ENCODE assay signal across 9 cellular contexts in genomic region chr6:41428995-41429417, GRCh38.
DNase-seq lines count a peak whose midpoint lies in the region; ATAC-seq, FAIRE-seq and TF ChIP-seq lines count a peak whose summit lies in the region.
"Had no signal": no experiment of that assay in that cellular context is flagged by ENCODE, and none has a peak within 500 bp of the region (broad histone marks: within the 10 kb centered on the region; RNA-seq: fewer than 3 reads in every experiment).

No MANE protein-coding gene starts in this region.

- ATAC-seq in activated T-helper 17 cell treated with anti-CD3 and anti-CD28 coated beads, Interleukin-2, amount 50 U/mL, for 72 hours (replicated peaks) = peak; percentile 83
- no peak for ATAC-seq in HG03460 (IDR thresholded peaks at IDR 0.05; ENCODE audit: unreplicated experiment)

- TF ChIP-seq CTCF in kidney (IDR thresholded peaks at IDR 0.05; ENCODE audit: borderline replicate concordance, extremely low read depth, insufficient read depth) (no peak), stomach (IDR thresholded peaks at IDR 0.05) (no peak), esophagus squamous epithelium (IDR thresholded peaks at IDR 0.05) (no peak), RWPE1 (conservative IDR thresholded peaks at IDR 0.05; ENCODE audit: low read depth) (no peak)

- intact Hi-C loops in kidney (cut with DNase I) = no loop called here
- intact Hi-C loops in stomach (cut with DNase I; ENCODE audit: low total_unique reads) = no loop called here
- intact Hi-C loops in esophagus squamous epithelium (cut with DNase I) = loop anchor here (5.0 kb wide), 1 partner anchor 163 kb away; no protein-coding TSS in a partner anchor

- WGBS in stomach, 5 donors = 12 to 21% (median 15%) methylated on average over 5 of the region's 5 CpGs
- 12 to 27% methylated on average over 2 to 4 of the region's 5 CpGs for WGBS in esophagus squamous epithelium, 2 donors

- no peaks in the 10 kb centered on the region for H3K36me3 Mint-ChIP-seq in activated T-helper 17 cell treated with anti-CD3 and anti-CD28 coated beads, Interleukin-2, amount 50 U/mL, for 72 hours (ENCODE audit: low read depth)

- H3K4me3 Mint-ChIP-seq in activated T-helper 17 cell treated with anti-CD3 and anti-CD28 coated beads, Interleukin-2, amount 50 U/mL, for 72 hours = peak overlapping the region; percentile 78

- H3K9me3 ChIP-seq in kidney (ENCODE audit: control insufficient read depth in 1 of 2, low read length in 2 of 2) = no peaks in the 10 kb centered on the region
- H3K9me3 ChIP-seq in stomach = no peaks in the 10 kb centered on the region
- H3K9me3 ChIP-seq in esophagus squamous epithelium = no peaks in the 10 kb centered on the region

- peak overlapping the region; percentile 52 for H3K27ac Mint-ChIP-seq in activated T-helper 17 cell treated with anti-CD3 and anti-CD28 coated beads, Interleukin-2, amount 50 U/mL, for 72 hours

- H3K27ac ChIP-seq in kidney (ENCODE audit: low read depth in 2 of 2, low read length in 2 of 2) = no peak overlapping the region
- H3K27ac ChIP-seq in stomach = peak overlapping the region in 4 of 5 donors; percentile 87 to 95 (median 90)
- peak overlapping the region in 2 of 4 donors; percentile 61 to 77 for H3K27ac ChIP-seq in esophagus squamous epithelium
- H3K27ac ChIP-seq in RWPE1 = no peak overlapping the region
- H3K27ac ChIP-seq: parathyroid adenoma had no signal

- peak overlapping the region in 1 of 2 donors; percentile 8 for H3K4me3 ChIP-seq in kidney (ENCODE audit: low read length in 2 of 2)
- H3K4me3 ChIP-seq in stomach = no peak overlapping the region
- no peak overlapping the region for H3K4me3 ChIP-seq in esophagus squamous epithelium

- CTCF ChIA-PET in RWPE1 (lab: Yijun Ruan, JAX) = no interaction called here

- no peak for TF ChIP-seq POLR2A in stomach (IDR thresholded peaks at IDR 0.05)
- TF ChIP-seq POLR2A in esophagus squamous epithelium (IDR thresholded peaks at IDR 0.05) = no peak

- no peaks in the 10 kb centered on the region for H3K9me3 Mint-ChIP-seq in activated T-helper 17 cell treated with anti-CD3 and anti-CD28 coated beads, Interleukin-2, amount 50 U/mL, for 72 hours

- FAIRE-seq in kidney (lab: Jason Lieb, UNC) = no peak

- POLR2A ChIA-PET in RWPE1 (lab: Yijun Ruan, JAX; ENCODE audit: low non-redundant PET) = no interaction called here

- peaks cover 11% of the 10 kb centered on the region for H3K4me1 Mint-ChIP-seq in activated T-helper 17 cell treated with anti-CD3 and anti-CD28 coated beads, Interleukin-2, amount 50 U/mL, for 72 hours

- H3K27me3 ChIP-seq in stomach (peaks cover 0 to 32% (median 14%) of the 10 kb centered on the region in 3 donors), esophagus squamous epithelium (peaks cover 0 to 64% (median 6%) of the 10 kb centered on the region in 4 donors)

- H3K36me3 ChIP-seq in kidney (ENCODE audit: control insufficient read depth in 1 of 2, insufficient read depth in 2 of 2, low read length in 2 of 2) (no peaks in the 10 kb centered on the region), stomach (no peaks in the 10 kb centered on the region), esophagus squamous epithelium (no peaks in the 10 kb centered on the region)

- no peak for TF ChIP-seq EP300 in stomach (IDR thresholded peaks at IDR 0.05)

- DNase-seq in activated T-cell treated with anti-CD3 and anti-CD28 coated beads for 48 hours (ENCODE audit: low read depth) (peak; percentile 60), kidney (peak; percentile 90), stomach (no peak), esophagus squamous epithelium (lab: John Stamatoyannopoulos, UW) (no peak), RWPE1 (ENCODE audit: low spot score) (no peak)
- no peak for DNase-seq in activated T-cell treated with anti-CD3 and anti-CD28 coated beads, Interleukin-2, amount 50 U/mL, for 1 hour

- peaks cover 0 to 7% of the 10 kb centered on the region in 2 donors for H3K4me1 ChIP-seq in kidney (ENCODE audit: control insufficient read depth in 1 of 2, insufficient read depth in 1 of 2, low read depth in 1 of 2, low read length in 2 of 2)
- H3K4me1 ChIP-seq in stomach = peaks cover 36 to 60% (median 48%) of the 10 kb centered on the region in 4 donors
- peaks cover 14 to 31% (median 18%) of the 10 kb centered on the region in 3 donors for H3K4me1 ChIP-seq in esophagus squamous epithelium
- H3K4me1 ChIP-seq: parathyroid adenoma had no signal

- H3K9ac ChIP-seq in kidney (ENCODE audit: low read length in 2 of 2) = no peak overlapping the region
- H3K9ac ChIP-seq: parathyroid adenoma had no signal

- peaks cover 5% of the 10 kb centered on the region for H3K27me3 Mint-ChIP-seq in activated T-helper 17 cell treated with anti-CD3 and anti-CD28 coated beads, Interleukin-2, amount 50 U/mL, for 72 hours

Comparison
In these comparisons a context has a peak if more than half of its experiments do, and no peak if none do; other contexts are left out.
1. DNase-seq: peak in activated T-cell treated with anti-CD3 and anti-CD28 coated beads for 48 hours (single experiment) and kidney (single experiment); none in activated T-cell treated with anti-CD3 and anti-CD28 coated beads, Interleukin-2, amount 50 U/mL, for 1 hour (single experiment), stomach (single experiment), esophagus squamous epithelium (single experiment) and RWPE1 (single experiment).
2. H3K27ac ChIP-seq: peak in stomach (4 of 5); none in kidney (0 of 2) and RWPE1 (single experiment).